Comparison of ENCODE assay signal across 8 cellular contexts in genomic region chr9:71647094-71647591, GRCh38.
A peak's percentile ranks its signal among the peaks of the same experiment; 100 is the strongest.
DNase-seq lines count a peak whose midpoint lies in the region; ATAC-seq and TF ChIP-seq lines count a peak whose summit lies in the region.

No MANE protein-coding gene starts in this region.

- H3K4me3 ChIP-seq in Jurkat, Clone E6-1 (ENCODE audit: low read length): no peak overlapping the region
- no peak overlapping the region for H3K4me3 ChIP-seq in smooth muscle cell

- no peaks in the 10 kb centered on the region for H3K9me3 Mint-ChIP-seq in activated naive CD4-positive, alpha-beta T cell treated with anti-CD3 and anti-CD28 coated beads, Interleukin-2, amount 50 U/mL, for 24 hours

- H3K4me3 Mint-ChIP-seq in activated naive CD4-positive, alpha-beta T cell treated with anti-CD3 and anti-CD28 coated beads, Interleukin-2, amount 50 U/mL, for 24 hours: peak overlapping the region; percentile 33

- no peak for DNase-seq in activated naive CD4-positive, alpha-beta T cell treated with anti-CD3 and anti-CD28 coated beads, Interleukin-2, amount 50 U/mL, for 16 hours
- DNase-seq in Jurkat, Clone E6-1 (ENCODE audit: low read depth, low spot score): peak; percentile 36
- DNase-seq in amniotic epithelial cell (ENCODE audit: low read depth): peak; percentile 88
- DNase-seq in hypothalamus (lab: John Stamatoyannopoulos, UW): peak in 29 of 51 donors; percentile 2 to 46 (median 14)
- no peak for DNase-seq in smooth muscle cell (lab: John Stamatoyannopoulos, UW; ENCODE audit: unreplicated experiment)
- DNase-seq in NCI-H1436 (lab: John Stamatoyannopoulos, UW): no peak

- no peaks in the 10 kb centered on the region for H3F3A ChIP-seq in smooth muscle cell (ENCODE audit: low read depth)

- no peaks in the 10 kb centered on the region for H4K20me1 ChIP-seq in smooth muscle cell (ENCODE audit: low read depth)

- no peak for ATAC-seq in HG03045 (IDR thresholded peaks at IDR 0.05; ENCODE audit: unreplicated experiment)

- H3K4me1 Mint-ChIP-seq in activated naive CD4-positive, alpha-beta T cell treated with anti-CD3 and anti-CD28 coated beads, Interleukin-2, amount 50 U/mL, for 24 hours: peaks cover 14% of the 10 kb centered on the region

- peaks cover 3% of the 10 kb centered on the region for H3K36me3 Mint-ChIP-seq in activated naive CD4-positive, alpha-beta T cell treated with anti-CD3 and anti-CD28 coated beads, Interleukin-2, amount 50 U/mL, for 24 hours

- no peak for TF ChIP-seq CTCF in smooth muscle cell (IDR thresholded peaks at IDR 0.05; ENCODE audit: borderline replicate concordance, insufficient read depth, poor library complexity, severe bottlenecking)

- H3K4me2 ChIP-seq in smooth muscle cell: peak overlapping the region; percentile 52

- no peaks in the 10 kb centered on the region for H3K79me2 ChIP-seq in smooth muscle cell (ENCODE audit: low read depth)

- WGBS in smooth muscle cell (ENCODE audit: low lambda C conversion rate): 9% methylated on average over 7 of the region's 7 CpGs

- H3K27me3 Mint-ChIP-seq in activated naive CD4-positive, alpha-beta T cell treated with anti-CD3 and anti-CD28 coated beads, Interleukin-2, amount 50 U/mL, for 24 hours: peaks cover 10% of the 10 kb centered on the region

- no peak overlapping the region for H3K27ac ChIP-seq in smooth muscle cell (ENCODE audit: low read depth)

- no peaks in the 10 kb centered on the region for H3K27me3 ChIP-seq in smooth muscle cell (ENCODE audit: low read depth)

- H3K9ac ChIP-seq in smooth muscle cell (ENCODE audit: low read depth): no peak overlapping the region

- H3K36me3 ChIP-seq in smooth muscle cell (ENCODE audit: low read depth): no peaks in the 10 kb centered on the region

- H3K27ac Mint-ChIP-seq in activated naive CD4-positive, alpha-beta T cell treated with anti-CD3 and anti-CD28 coated beads, Interleukin-2, amount 50 U/mL, for 24 hours: no peak overlapping the region

- H3K4me1 ChIP-seq in smooth muscle cell (ENCODE audit: low read depth): no peaks in the 10 kb centered on the region

- no peak overlapping the region for H2AFZ ChIP-seq in smooth muscle cell (ENCODE audit: low read depth)

- H3K9me3 ChIP-seq in smooth muscle cell (replicated peaks; ENCODE audit: low read depth): no peaks in the 10 kb centered on the region

Comparison
In these comparisons a context has a peak if more than half of its experiments do, and no peak if none do; other contexts are left out.
1. DNase-seq: peak in Jurkat, Clone E6-1 (single experiment), amniotic epithelial cell (single experiment) and hypothalamus (29 of 51); none in activated naive CD4-positive, alpha-beta T cell treated with anti-CD3 and anti-CD28 coated beads, Interleukin-2, amount 50 U/mL, for 16 hours (single experiment), smooth muscle cell (single experiment) and NCI-H1436 (single experiment).